In genomic region chr2:231405601-231406367, GRCh38 we compare ENCODE assay signal across 8 cellular contexts. TPM values are rescaled to one million over a fixed set of nuclear protein-coding genes. Genes with fewer than 3 reads are reported as not detected.
DNase-seq lines count a peak whose midpoint lies in the region; ATAC-seq, FAIRE-seq and TF ChIP-seq lines count a peak whose summit lies in the region.
"Not testable (repeated sequence)": the region's sequence is repeated elsewhere in the genome, so short reads cannot be mapped to it uniquely, and the experiment has no call there.
"Had no signal": no experiment of that assay in that cellular context is flagged by ENCODE, and none has a peak within 500 bp of the region (broad histone marks: within the 10 kb centered on the region; RNA-seq: fewer than 3 reads in every experiment).

No MANE protein-coding gene starts in this region.

- not testable (repeated sequence) for H3K4me3 Mint-ChIP-seq in activated CD4-positive, alpha-beta memory T cell treated with anti-CD3 and anti-CD28 coated beads, Interleukin-2, amount 10 ng/mL, durations not matched to agents 7 days and 5 days

- H3K4me2 ChIP-seq in GM12878 (ENCODE audit: control insufficient read depth, insufficient read depth): 0 out of 2 replicates have a peak overlapping the region, but pooled peaks have one; percentile 31
- H3K4me2 ChIP-seq in mesenchymal stem cell (ENCODE audit: low read length, poor library complexity, severe bottlenecking): peak overlapping the region; percentile 53

- not testable (repeated sequence) for FAIRE-seq in GM12878 (lab: Jason Lieb, UNC)

- 0 out of 2 replicates have a peak, but pooled peaks have one; percentile 31 for TF ChIP-seq RAD21 in GM12878 (IDR thresholded peaks at IDR 0.05; ENCODE audit: insufficient read depth, low read depth, low read length)

- H3K18ac ChIP-seq in mesenchymal stem cell (ENCODE audit: low read depth in 1 of 2, low read length in 2 of 2): peak overlapping the region; percentile 48 to 62

- H3K79me2 ChIP-seq in GM12878 (ENCODE audit: control insufficient read depth, insufficient read depth, low read length): not testable (repeated sequence)

- peak overlapping the region; percentile 63 for H2AFZ ChIP-seq in GM12878 (ENCODE audit: control insufficient read depth, low read depth, low read length)
- H2AFZ ChIP-seq in mesenchymal stem cell (ENCODE audit: low read depth, low read length): peak overlapping the region; percentile 58

- peaks cover 20% of the 10 kb centered on the region for H3K4me1 Mint-ChIP-seq in activated CD4-positive, alpha-beta memory T cell treated with anti-CD3 and anti-CD28 coated beads, Interleukin-2, amount 10 ng/mL, durations not matched to agents 7 days and 5 days

- RAD21 ChIA-PET in GM12878 (lab: Charles Lee; ENCODE audit: unreplicated experiment): interaction anchor here (1.0 to 3.9 kb wide), 13 partner anchors 9 to 421 kb away, joined by 3 to 51 read pairs (median 4); partner anchors contain the start of gene B3GNT7

- peak overlapping the region; percentile 17; the same call in 1 of the 2 replicates for H3K27ac ChIP-seq in GM12878 (ENCODE audit: control insufficient read depth, insufficient read depth)
- H3K27ac ChIP-seq in mesenchymal stem cell (ENCODE audit: low read length, poor library complexity, severe bottlenecking): peak overlapping the region; percentile 40
- H3K27ac ChIP-seq in spleen: peak overlapping the region in 2 of 8 donors; percentile 69 to 83

- H3K79me1 ChIP-seq in mesenchymal stem cell (replicated peaks; ENCODE audit: low read length, poor library complexity, severe bottlenecking): not testable (repeated sequence)

- H3K27me3 ChIP-seq in GM12878 (replicated peaks in 1 of 2; ENCODE audit: control insufficient read depth in 2 of 2, insufficient read depth in 2 of 2, low read length in 1 of 2); spleen (replicated peaks in 1 of 7): not testable (repeated sequence)
- peaks cover 0 to 33% of the 10 kb centered on the region in 2 experiments for H3K27me3 ChIP-seq in mesenchymal stem cell (ENCODE audit: control insufficient read depth in 1 of 2, insufficient read depth in 1 of 2, low read length in 2 of 2)

- H3K4me1 ChIP-seq in GM12878 (ENCODE audit: control insufficient read depth, insufficient read depth, low read length): peaks cover 16% of the 10 kb centered on the region
- not testable (repeated sequence) for H3K4me1 ChIP-seq in mesenchymal stem cell (ENCODE audit: control insufficient read depth, insufficient read depth, low read depth, low read length)
- H3K4me1 ChIP-seq in spleen: peaks cover 0 to 27% (median 15%) of the 10 kb centered on the region in 6 donors

- H4K8ac ChIP-seq in mesenchymal stem cell (ENCODE audit: low read length): peak overlapping the region; percentile 69

- H3K4ac ChIP-seq in mesenchymal stem cell (ENCODE audit: low read depth in 1 of 2, low read length in 2 of 2): peak overlapping the region; percentile 81 to 84

- H4K91ac ChIP-seq in mesenchymal stem cell (ENCODE audit: low read length): peak overlapping the region; percentile 39

- TF ChIP-seq CTCF in GM10248 (IDR thresholded peaks at IDR 0.05; ENCODE audit: control extremely low read depth, extremely low read depth, low read depth, missing control alignments): peak; percentile 9
- TF ChIP-seq CTCF in NB4 (IDR thresholded peaks at IDR 0.05; ENCODE audit: low read depth, low read length): peak; percentile 23
- peak; percentile 24 to 43 (median 28); a peak in 4 of 6 replicates for TF ChIP-seq CTCF in GM12878 (IDR thresholded peaks at IDR 0.05 in 2 of 3, conservative IDR thresholded peaks at IDR 0.05 in 1 of 3; ENCODE audit: control insufficient read depth in 2 of 3, extremely low read depth in 1 of 3, insufficient read depth in 1 of 3, low read depth in 3 of 3, low read length in 3 of 3)
- peak; percentile 13 for TF ChIP-seq CTCF in fibroblast of the aortic adventitia (IDR thresholded peaks at IDR 0.05; ENCODE audit: insufficient read depth, low read length)
- TF ChIP-seq CTCF in spleen (IDR thresholded peaks at IDR 0.05 in 8 of 11, conservative IDR thresholded peaks at IDR 0.05 in 3 of 11): peak in 10 of 11 experiments; percentile 39 to 70 (median 58)

- SMC1A ChIA-PET in GM12878 (lab: Charles Lee; ENCODE audit: uncharacterized antibody, unreplicated experiment): interaction anchor here (0.6 to 5.2 kb wide), 22 partner anchors 9 to 311 kb away, joined by 3 to 63 read pairs (median 4); no protein-coding TSS in a partner anchor

- not testable (repeated sequence) for H3K36me3 Mint-ChIP-seq in activated CD4-positive, alpha-beta memory T cell treated with anti-CD3 and anti-CD28 coated beads, Interleukin-2, amount 10 ng/mL, durations not matched to agents 7 days and 5 days (ENCODE audit: low read depth)

- H3K9me3 ChIP-seq in GM12878 (replicated peaks; ENCODE audit: control insufficient read depth, insufficient read depth, low read length); mesenchymal stem cell (ENCODE audit: control insufficient read depth, low read length): not testable (repeated sequence)
- H3K9me3 ChIP-seq in spleen: peaks cover 0 to 11% (median 8%) of the 10 kb centered on the region in 8 donors

- H3K14ac ChIP-seq in mesenchymal stem cell (ENCODE audit: low read length in 2 of 2): not testable (repeated sequence)

- peaks cover 24% of the 10 kb centered on the region for H3K27me3 Mint-ChIP-seq in activated CD4-positive, alpha-beta memory T cell treated with anti-CD3 and anti-CD28 coated beads, Interleukin-2, amount 10 ng/mL, durations not matched to agents 7 days and 5 days

- BruUV-seq in GM12878 (replicated peaks; lab: Mats Ljungman, UMichigan): not testable (repeated sequence)

- peak overlapping the region; percentile 2 for H3K27ac Mint-ChIP-seq in activated CD4-positive, alpha-beta memory T cell treated with anti-CD3 and anti-CD28 coated beads, Interleukin-2, amount 10 ng/mL, durations not matched to agents 7 days and 5 days

- POLR2A ChIA-PET in GM10248 (lab: Yijun Ruan, JAX) (interaction anchor here (0.8 kb wide), 1 partner anchor 58 kb away, joined by 3 read pairs; the partner anchor contains the start of gene NCL), GM12878 (lab: Charles Lee) (interaction anchor here (0.6 to 1.5 kb wide), 6 partner anchors 10 to 178 kb away, joined by 3 to 5 read pairs (median 4); partner anchors contain the start of gene B3GNT7)
- POLR2A ChIA-PET in activated CD4-positive, alpha-beta memory T cell treated with anti-CD3 and anti-CD28 coated beads, Interleukin-2, amount 10 ng/mL, durations not matched to agents 7 days and 5 days (lab: Charles Lee): interaction anchor here (0.7 kb wide), 1 partner anchor 58 kb away, joined by 3 read pairs; the partner anchor contains the start of gene NCL

- H3K23ac ChIP-seq in mesenchymal stem cell (ENCODE audit: low read length in 2 of 2): not testable (repeated sequence)

- peak overlapping the region; percentile 75 to 95 for H2BK12ac ChIP-seq in mesenchymal stem cell (ENCODE audit: low read length in 2 of 2)

- 5% methylated on average over 16 of the region's 16 CpGs for WGBS in GM12878 (ENCODE audit: insufficient coverage, insufficient replicate concordance, low lambda C conversion rate, missing lambda C conversion rate)
- 38% methylated on average over 15 of the region's 16 CpGs for WGBS in mesenchymal stem cell
- WGBS in spleen, 5 donors: 11 to 26% (median 12%) methylated on average over 14 to 16 of the region's 16 CpGs

- H3K4me3 ChIP-seq in NB4 (ENCODE audit: low read depth, low read length); GM12878; fibroblast of the aortic adventitia (ENCODE audit: low read depth, low read length); mesenchymal stem cell (ENCODE audit: insufficient read depth in 1 of 2, low read depth in 1 of 2, low read length in 2 of 2); spleen: not testable (repeated sequence)

- in situ Hi-C loops in GM12878 (cut with MboI): not testable (repeated sequence)

- CTCF ChIA-PET in GM10248 (lab: Yijun Ruan, JAX): interaction anchor here (0.7 to 11.3 kb wide), 40 partner anchors 11 to 581 kb away, joined by 3 to 152 read pairs (median 4); partner anchors contain the start of genes B3GNT7 and HTR2B
- CTCF ChIA-PET in activated CD4-positive, alpha-beta memory T cell treated with anti-CD3 and anti-CD28 coated beads, Interleukin-2, amount 10 ng/mL, durations not matched to agents 7 days and 5 days (lab: Charles Lee): interaction anchor here (0.7 to 3.6 kb wide), 12 partner anchors 9 to 302 kb away, joined by 3 to 22 read pairs (median 6); partner anchors contain the start of gene NCL
- CTCF ChIA-PET in GM12878 (lab: Yijun Ruan, JAX): interaction anchor here (0.6 to 12.3 kb wide), 41 partner anchors 9 to 466 kb away, joined by 3 to 234 read pairs (median 4); partner anchors contain the start of genes B3GNT7 and NCL

- intact Hi-C loops in GM12878 (cut with micrococcal nuclease; ENCODE audit: unreplicated experiment): loop anchor here (1.0 kb wide), 2 partner anchors 108 to 178 kb away; no protein-coding TSS in a partner anchor
- intact Hi-C loops in spleen (cut with DNase I; ENCODE audit: low total_unique reads): not testable (repeated sequence)

- not testable (repeated sequence) for TF ChIP-seq EP300 in GM12878 (IDR thresholded peaks at IDR 0.05; ENCODE audit: borderline replicate concordance in 1 of 2, control insufficient read depth in 1 of 2, low read depth in 2 of 2, low read length in 2 of 2)

- not testable (repeated sequence) for H3K36me3 ChIP-seq in GM12878 (ENCODE audit: control insufficient read depth in 2 of 2, insufficient read depth in 2 of 2, low read length in 1 of 2); mesenchymal stem cell (ENCODE audit: control insufficient read depth in 1 of 2, insufficient read depth in 2 of 2, low read depth in 1 of 2, low read length in 2 of 2); spleen

- not testable (repeated sequence) for H3K9ac ChIP-seq in GM12878 (ENCODE audit: control insufficient read depth, insufficient read depth, low read length)
- H3K9ac ChIP-seq in mesenchymal stem cell (ENCODE audit: low read length): peak overlapping the region; percentile 15

- not testable (repeated sequence) for DNase-seq in GM10248 (ENCODE audit: extremely low spot score); NB4 (ENCODE audit: low read depth); activated CD4-positive, alpha-beta memory T cell treated with anti-CD3 and anti-CD28 coated beads, Interleukin-2, amount 10 ng/mL, durations not matched to agents 7 days and 5 days; GM12878 (ENCODE audit: low read depth, low spot score); fibroblast of the aortic adventitia (ENCODE audit: low read depth); mesenchymal stem cell; spleen

- peak; percentile 87 for ATAC-seq in GM12878

- not testable (repeated sequence) for H2AK5ac ChIP-seq in mesenchymal stem cell (ENCODE audit: low read length, severe bottlenecking)

- peak overlapping the region; percentile 57 for H2BK5ac ChIP-seq in mesenchymal stem cell (ENCODE audit: low read depth, low read length, poor library complexity, severe bottlenecking)

- H4K20me1 ChIP-seq in GM12878 (ENCODE audit: control insufficient read depth, insufficient read depth): not testable (repeated sequence)

- peak overlapping the region; percentile 23 for H2BK15ac ChIP-seq in mesenchymal stem cell (ENCODE audit: low read depth, poor library complexity, severe bottlenecking)

- H3K9me3 Mint-ChIP-seq in activated CD4-positive, alpha-beta memory T cell treated with anti-CD3 and anti-CD28 coated beads, Interleukin-2, amount 10 ng/mL, durations not matched to agents 7 days and 5 days: not testable (repeated sequence)

- H2BK120ac ChIP-seq in mesenchymal stem cell (ENCODE audit: low read depth, low read length): not testable (repeated sequence)

- not testable (repeated sequence) for TF ChIP-seq POLR2A in NB4 (IDR thresholded peaks at IDR 0.05; ENCODE audit: extremely low read depth, insufficient read length); GM12878 (IDR thresholded peaks at IDR 0.05; ENCODE audit: low read depth, low read length); spleen (IDR thresholded peaks at IDR 0.05)

RNA-seq across cellular contexts. Expression of gene B3GNT7, which starts 10.3 kb away (rescaled TPM):
- under 1 TPM in 1 of 2 experiments, not detected in 1; 0.15 TPM for total RNA-seq in activated CD4-positive, alpha-beta memory T cell treated with anti-CD3 and anti-CD28 coated beads, Interleukin-2, amount 10 ng/mL, durations not matched to agents 7 days and 5 days
- 6.4 and 7.8 TPM in 2 replicates for total RNA-seq in GM12878 (2013; cell fraction: nucleolus; rRNA removed)
- total RNA-seq in GM12878 (2014; rRNA removed): 7.2 and 7.9 TPM in 2 replicates
- total RNA-seq in GM12878 (2014; rRNA removed; fragmentation: Illumina TruSeq; extraction: Trizol): 2.6 and 3.0 TPM in 2 replicates
- total RNA-seq in GM12878 (2021): 10.1 and 12.6 TPM in 2 replicates
- polyA plus RNA-seq in GM12878 (2011; ENCODE audit: low read depth): 2.0 TPM
- polyA plus RNA-seq in GM12878 (2011; rRNA removed): 0.52 and 0.91 TPM in 2 replicates
- polyA plus RNA-seq in GM12878 (2011; cell fraction: cytosol; rRNA removed): 2.1 and 2.3 TPM in 2 replicates
- polyA plus RNA-seq in GM12878 (2011; cell fraction: nucleus; rRNA removed): 5.9 and 7.4 TPM in 2 replicates
- 4.4 and 4.5 TPM in 2 replicates for polyA plus RNA-seq in GM12878 (2012)
- polyA plus RNA-seq in GM12878 (2014; fragmentation: Illumina TruSeq; extraction: Trizol): 1.2 and 3.8 TPM in 2 replicates
- 1 to 10 TPM; 1.1 to 1.3 TPM for polyA plus RNA-seq in GM12878 (2014; fragmentation: Nextera tagmentation; extraction: Ambion mirVana)
- polyA plus RNA-seq in GM12878 (2014; rRNA removed): 3.5 and 4.2 TPM in 2 replicates
- 1 to 10 TPM; 4.5 to 5.2 TPM for polyA plus RNA-seq in GM12878 (2016; fragmentation: Nextera tagmentation; extraction: Ambion mirVana)
- polyA minus RNA-seq in GM12878 (2011; rRNA and poly(A)+ RNA removed): 1.5 and 3.7 TPM in 2 replicates
- 2.0 and 3.5 TPM in 2 replicates for polyA minus RNA-seq in GM12878 (2011; cell fraction: cytosol; rRNA and poly(A)+ RNA removed)
- polyA minus RNA-seq in GM12878 (2011; cell fraction: nucleus; rRNA and poly(A)+ RNA removed): 2.8 and 3.8 TPM in 2 replicates
- total RNA-seq in fibroblast of the aortic adventitia (ENCODE audit: low replicate concordance): 0.27 and 0.98 TPM in 2 replicates
- 0.26 TPM for polyA plus RNA-seq in mesenchymal stem cell (2013, experiment 1 of 2)
- polyA plus RNA-seq in mesenchymal stem cell (2013, experiment 2 of 2): 0.21 TPM
- total RNA-seq in spleen: 10 to 100 TPM; 10.7 to 17.5 (median 11.9) TPM
- 1 to 10 TPM in 2 of 3 donors, under 1 TPM in 1; 0.96 to 1.7 (median 1.4) TPM for polyA plus RNA-seq in spleen
- total RNA-seq: activated CD4-positive, alpha-beta T cell treated with anti-CD3 and anti-CD28 coated beads, Interleukin-2, amount 10 ng/mL, durations not matched to agents 24 days and 14 days had no signal

RNA-seq across cellular contexts. Expression of gene NCL, which starts 58.5 kb away (rescaled TPM):
- total RNA-seq in activated CD4-positive, alpha-beta memory T cell treated with anti-CD3 and anti-CD28 coated beads, Interleukin-2, amount 10 ng/mL, durations not matched to agents 7 days and 5 days: 100 to 1,000 TPM; 454 to 476 TPM
- total RNA-seq in GM12878 (2013; cell fraction: nucleolus; rRNA removed): 271 and 296 TPM in 2 replicates
- total RNA-seq in GM12878 (2014; rRNA removed) (301 and 317 TPM in 2 replicates), GM12878 (2014; rRNA removed; fragmentation: Illumina TruSeq; extraction: Trizol) (459 and 461 TPM in 2 replicates), GM12878 (2021) (900 and 966 TPM in 2 replicates), fibroblast of the aortic adventitia (ENCODE audit: low replicate concordance) (167 and 437 TPM in 2 replicates), spleen (100 to 1,000 TPM; 133 to 424 (median 306) TPM)
- 233 TPM for polyA plus RNA-seq in GM12878 (2011; ENCODE audit: low read depth)
- polyA plus RNA-seq in GM12878 (2011; rRNA removed) (176 and 189 TPM in 2 replicates), GM12878 (2014; fragmentation: Illumina TruSeq; extraction: Trizol) (1,046 and 1,376 TPM in 2 replicates), GM12878 (2014; fragmentation: Nextera tagmentation; extraction: Ambion mirVana) (100 to 1,000 TPM; 123 to 251 TPM), GM12878 (2014; rRNA removed) (593 and 599 TPM in 2 replicates), GM12878 (2016; fragmentation: Nextera tagmentation; extraction: Ambion mirVana) (1,000 to 10,000 TPM; 1,206 to 1,207 TPM), spleen (100 to 1,000 TPM; 113 to 161 (median 152) TPM)
- polyA plus RNA-seq in GM12878 (2011; cell fraction: cytosol; rRNA removed): 105 TPM in 2 replicates
- polyA plus RNA-seq in GM12878 (2011; cell fraction: nucleus; rRNA removed): 133 and 277 TPM in 2 replicates
- 330 and 352 TPM in 2 replicates for polyA plus RNA-seq in GM12878 (2012)
- polyA minus RNA-seq in GM12878 (2011; rRNA and poly(A)+ RNA removed): 57.9 and 116 TPM in 2 replicates
- polyA minus RNA-seq in GM12878 (2011; cell fraction: cytosol; rRNA and poly(A)+ RNA removed): 59.3 and 81.9 TPM in 2 replicates
- 50.3 and 85.2 TPM in 2 replicates for polyA minus RNA-seq in GM12878 (2011; cell fraction: nucleus; rRNA and poly(A)+ RNA removed)
- 256 TPM for polyA plus RNA-seq in mesenchymal stem cell (2013, experiment 1 of 2)
- 256 TPM for polyA plus RNA-seq in mesenchymal stem cell (2013, experiment 2 of 2)
